Comparison of ENCODE assay signal across 1 cellular context in the genomic region with DNA sequence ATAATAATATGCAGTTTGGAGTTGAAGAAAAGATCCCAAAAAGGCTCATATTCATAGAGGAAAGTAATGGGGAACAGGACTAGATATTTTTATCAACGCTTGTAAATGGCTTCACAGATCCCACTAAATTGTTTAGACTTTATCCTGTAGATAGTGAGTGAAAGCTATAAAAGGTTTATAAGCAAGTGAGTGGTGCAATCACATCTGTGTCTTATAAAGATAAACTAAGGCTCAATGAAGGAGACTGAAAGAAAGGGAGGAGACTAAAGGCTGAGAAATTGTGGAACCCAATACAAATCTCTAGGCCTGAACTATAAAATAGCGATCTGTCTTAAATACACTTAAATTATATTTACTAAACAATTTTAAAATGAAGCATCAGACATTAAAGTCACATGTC.
TF ChIP-seq lines count a peak whose summit lies in the region.

No MANE protein-coding gene starts in this region.

TF ChIP-seq in GM12878, 131 proteins besides CTCF, POLR2A, EP300 and RAD21:
- TF ChIP-seq, protein P1, sequence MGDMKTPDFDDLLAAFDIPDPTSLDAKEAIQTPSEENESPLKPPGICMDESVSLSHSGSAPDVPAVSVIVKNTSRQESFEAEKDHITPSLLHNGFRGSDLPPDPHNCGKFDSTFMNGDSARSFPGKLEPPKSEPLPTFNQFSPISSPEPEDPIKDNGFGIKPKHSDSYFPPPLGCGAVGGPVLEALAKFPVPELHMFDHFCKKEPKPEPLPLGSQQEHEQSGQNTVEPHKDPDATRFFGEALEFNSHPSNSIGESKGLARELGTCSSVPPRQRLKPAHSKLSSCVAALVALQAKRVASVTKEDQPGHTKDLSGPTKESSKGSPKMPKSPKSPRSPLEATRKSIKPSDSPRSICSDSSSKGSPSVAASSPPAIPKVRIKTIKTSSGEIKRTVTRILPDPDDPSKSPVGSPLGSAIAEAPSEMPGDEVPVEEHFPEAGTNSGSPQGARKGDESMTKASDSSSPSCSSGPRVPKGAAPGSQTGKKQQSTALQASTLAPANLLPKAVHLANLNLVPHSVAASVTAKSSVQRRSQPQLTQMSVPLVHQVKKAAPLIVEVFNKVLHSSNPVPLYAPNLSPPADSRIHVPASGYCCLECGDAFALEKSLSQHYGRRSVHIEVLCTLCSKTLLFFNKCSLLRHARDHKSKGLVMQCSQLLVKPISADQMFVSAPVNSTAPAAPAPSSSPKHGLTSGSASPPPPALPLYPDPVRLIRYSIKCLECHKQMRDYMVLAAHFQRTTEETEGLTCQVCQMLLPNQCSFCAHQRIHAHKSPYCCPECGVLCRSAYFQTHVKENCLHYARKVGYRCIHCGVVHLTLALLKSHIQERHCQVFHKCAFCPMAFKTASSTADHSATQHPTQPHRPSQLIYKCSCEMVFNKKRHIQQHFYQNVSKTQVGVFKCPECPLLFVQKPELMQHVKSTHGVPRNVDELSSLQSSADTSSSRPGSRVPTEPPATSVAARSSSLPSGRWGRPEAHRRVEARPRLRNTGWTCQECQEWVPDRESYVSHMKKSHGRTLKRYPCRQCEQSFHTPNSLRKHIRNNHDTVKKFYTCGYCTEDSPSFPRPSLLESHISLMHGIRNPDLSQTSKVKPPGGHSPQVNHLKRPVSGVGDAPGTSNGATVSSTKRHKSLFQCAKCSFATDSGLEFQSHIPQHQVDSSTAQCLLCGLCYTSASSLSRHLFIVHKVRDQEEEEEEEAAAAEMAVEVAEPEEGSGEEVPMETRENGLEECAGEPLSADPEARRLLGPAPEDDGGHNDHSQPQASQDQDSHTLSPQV (IDR thresholded peaks at IDR 0.05): no peak
- TF ChIP-seq YY1 (IDR thresholded peaks at IDR 0.05; ENCODE audit: low read depth, low read length) (no peak), BMI1 (IDR thresholded peaks at IDR 0.05; ENCODE audit: borderline replicate concordance) (no peak), MTA3 (IDR thresholded peaks at IDR 0.05; ENCODE audit: borderline replicate concordance, low read length) (no peak)
- TF ChIP-seq, protein P2, sequence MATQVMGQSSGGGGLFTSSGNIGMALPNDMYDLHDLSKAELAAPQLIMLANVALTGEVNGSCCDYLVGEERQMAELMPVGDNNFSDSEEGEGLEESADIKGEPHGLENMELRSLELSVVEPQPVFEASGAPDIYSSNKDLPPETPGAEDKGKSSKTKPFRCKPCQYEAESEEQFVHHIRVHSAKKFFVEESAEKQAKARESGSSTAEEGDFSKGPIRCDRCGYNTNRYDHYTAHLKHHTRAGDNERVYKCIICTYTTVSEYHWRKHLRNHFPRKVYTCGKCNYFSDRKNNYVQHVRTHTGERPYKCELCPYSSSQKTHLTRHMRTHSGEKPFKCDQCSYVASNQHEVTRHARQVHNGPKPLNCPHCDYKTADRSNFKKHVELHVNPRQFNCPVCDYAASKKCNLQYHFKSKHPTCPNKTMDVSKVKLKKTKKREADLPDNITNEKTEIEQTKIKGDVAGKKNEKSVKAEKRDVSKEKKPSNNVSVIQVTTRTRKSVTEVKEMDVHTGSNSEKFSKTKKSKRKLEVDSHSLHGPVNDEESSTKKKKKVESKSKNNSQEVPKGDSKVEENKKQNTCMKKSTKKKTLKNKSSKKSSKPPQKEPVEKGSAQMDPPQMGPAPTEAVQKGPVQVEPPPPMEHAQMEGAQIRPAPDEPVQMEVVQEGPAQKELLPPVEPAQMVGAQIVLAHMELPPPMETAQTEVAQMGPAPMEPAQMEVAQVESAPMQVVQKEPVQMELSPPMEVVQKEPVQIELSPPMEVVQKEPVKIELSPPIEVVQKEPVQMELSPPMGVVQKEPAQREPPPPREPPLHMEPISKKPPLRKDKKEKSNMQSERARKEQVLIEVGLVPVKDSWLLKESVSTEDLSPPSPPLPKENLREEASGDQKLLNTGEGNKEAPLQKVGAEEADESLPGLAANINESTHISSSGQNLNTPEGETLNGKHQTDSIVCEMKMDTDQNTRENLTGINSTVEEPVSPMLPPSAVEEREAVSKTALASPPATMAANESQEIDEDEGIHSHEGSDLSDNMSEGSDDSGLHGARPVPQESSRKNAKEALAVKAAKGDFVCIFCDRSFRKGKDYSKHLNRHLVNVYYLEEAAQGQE (IDR thresholded peaks at IDR 0.05; ENCODE audit: low read depth, low read length): no peak
TF ChIP-seq in GM12878: peak in this region for 0.
